In the genomic region with DNA sequence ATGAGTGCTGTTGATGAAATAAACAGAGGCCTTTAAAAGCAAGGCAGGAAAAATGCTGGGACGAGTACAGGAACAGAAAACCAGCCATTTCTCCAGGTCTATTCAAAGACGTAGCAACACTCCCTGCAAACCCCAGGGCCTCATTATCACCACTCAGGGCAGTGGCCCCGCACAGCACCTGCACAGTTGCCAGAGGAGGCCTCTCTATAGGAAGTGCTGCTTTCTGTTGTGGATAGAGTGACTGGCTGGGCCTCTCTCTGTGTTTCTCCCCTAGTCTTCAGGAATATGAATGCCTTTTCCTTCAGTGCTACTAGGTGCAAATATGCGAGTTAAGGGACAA, we compare ENCODE assay signal across 15 cellular contexts.
"Had no signal": no experiment of that assay in that cellular context is flagged by ENCODE, and none has a peak within 500 bp of the region (broad histone marks: within the 10 kb centered on the region; RNA-seq: fewer than 3 reads in every experiment).

No MANE protein-coding gene starts in this region.

- DNase-seq: activated CD4-positive, CD25-positive, alpha-beta regulatory T cell; activated T-cell treated with anti-CD3 and anti-CD28 coated beads, Interleukin-2, amount 50 U/mL, for 1 hour; amygdala; mucosa of descending colon; naive thymus-derived CD8-positive, alpha-beta T cell; psoas muscle; sigmoid colon; stimulated activated CD4-positive, alpha-beta T cell treated with anti-CD3 and anti-CD28 coated beads, Interleukin-4, amount 100 ng/mL, for 1 hour; stimulated activated CD8-positive, alpha-beta memory T cell treated with anti-CD3 and anti-CD28 coated beads, Interleukin-4, amount 100 ng/mL, for 48 hours; T-helper 17 cell; testis had no signal

- H3K9me3 ChIP-seq: mucosa of descending colon, psoas muscle, sigmoid colon, testis had no signal

- H3K4me1 ChIP-seq: psoas muscle, testis had no signal

- H3K27me3 ChIP-seq: sigmoid colon, testis had no signal

- H3K27ac Mint-ChIP-seq: activated naive CD4-positive, alpha-beta T cell treated with anti-CD3 and anti-CD28 coated beads, Interleukin-2, amount 50 U/mL, for 24 hours; stimulated activated naive CD8-positive, alpha-beta T cell treated with anti-CD3 and anti-CD28 coated beads, Interleukin-15, Interleukin-2, amounts not matched to agents 100 ng/mL and 50 ng/mL, for 24 hours; T-helper 17 cell had no signal

- H3K36me3 ChIP-seq: sigmoid colon had no signal

- H3K9me3 Mint-ChIP-seq: activated naive CD4-positive, alpha-beta T cell treated with anti-CD3 and anti-CD28 coated beads, Interleukin-2, amount 50 U/mL, for 24 hours; stimulated activated naive CD8-positive, alpha-beta T cell treated with anti-CD3 and anti-CD28 coated beads, Interleukin-15, Interleukin-2, amounts not matched to agents 100 ng/mL and 50 ng/mL, for 24 hours had no signal

- H3K36me3 Mint-ChIP-seq: activated naive CD4-positive, alpha-beta T cell treated with anti-CD3 and anti-CD28 coated beads, Interleukin-2, amount 50 U/mL, for 24 hours had no signal

- H3K4me3 ChIP-seq: dorsolateral prefrontal cortex, mucosa of descending colon, psoas muscle, sigmoid colon, testis had no signal

- H3K27ac ChIP-seq: psoas muscle, sigmoid colon, testis had no signal

- ATAC-seq: esophagus mucosa; mucosa of descending colon; naive thymus-derived CD8-positive, alpha-beta T cell; psoas muscle; T-helper 17 cell had no signal
